In genomic region chr3:188047536-188047935, GRCh38 we compare ENCODE assay signal across 23 cellular contexts.
"Had no signal": no experiment of that assay in that cellular context is flagged by ENCODE, and none has a peak within 500 bp of the region (broad histone marks: within the 10 kb centered on the region; RNA-seq: fewer than 3 reads in every experiment).

No MANE protein-coding gene starts in this region.

- H3K4me2 ChIP-seq: KMS-11 had no signal

- H3K27me3 ChIP-seq: Peyer's patch, SJSA1 had no signal

- H3K36me3 Mint-ChIP-seq: IgD-negative memory B cell had no signal

- H3K36me3 ChIP-seq: Peyer's patch, SJSA1 had no signal

- H3K9me3 ChIP-seq: Peyer's patch, SJSA1 had no signal

- H3K27ac ChIP-seq: KMS-11, PC-9, Peyer's patch, SJSA1, SK-N-MC had no signal

- DNase-seq: Kasumi-1, MM.1S, NCI-H1092 treated with DMSO at 0.1 percent for 48 hours, NCI-H1436, NCI-H187, NCI-H2029, NCI-H2081 treated with DMSO at 0.1 percent for 48 hours, NCI-H2171, NCI-H446, NCI-H510A, NCI-H524 treated with DMSO at 0.1 percent for 48 hours, NCI-H69, NCI-H774, PC-9, Peyer's patch, Right ventricle myocardium superior, RPMI8226, SIG-M5 had no signal

- H3K4me3 Mint-ChIP-seq: IgD-negative memory B cell had no signal

- FAIRE-seq: K562 had no signal

- ATAC-seq: K562 had no signal

- H2AFZ ChIP-seq: PC-9 had no signal

- H3K4me3 ChIP-seq: K562, PC-9, Peyer's patch, SJSA1, SK-N-MC had no signal

- H3K9ac ChIP-seq: KMS-11 had no signal

- H3K27ac Mint-ChIP-seq: IgD-negative memory B cell had no signal
